In genomic region chr14:96246535-96246839, GRCh38 we compare ENCODE assay signal across 13 cellular contexts. TPM values are rescaled to one million over a fixed set of nuclear protein-coding genes. Genes with fewer than 3 reads are reported as not detected.
DNase-seq lines count a peak whose midpoint lies in the region; ATAC-seq lines count a peak whose summit lies in the region.
"Had no signal": no experiment of that assay in that cellular context is flagged by ENCODE, and none has a peak within 500 bp of the region (broad histone marks: within the 10 kb centered on the region; RNA-seq: fewer than 3 reads in every experiment).

No MANE protein-coding gene starts in this region.

- H3K4me3 ChIP-seq in CD8-positive, alpha-beta memory T cell (ENCODE audit: low read length): no peak overlapping the region
- H3K4me3 ChIP-seq: GM12878, thoracic aorta had no signal

- peaks cover 8 to 32% of the 10 kb centered on the region in 2 donors for H3K27me3 Mint-ChIP-seq in CD8-positive, alpha-beta memory T cell
- no peaks in the 10 kb centered on the region for H3K27me3 Mint-ChIP-seq in activated CD4-positive, alpha-beta memory T cell treated with anti-CD3 and anti-CD28 coated beads, Interleukin-2, amount 10 ng/mL, durations not matched to agents 7 days and 5 days

- POLR2A ChIA-PET in CD8-positive, alpha-beta memory T cell (lab: Charles Lee): no interaction called here
- POLR2A ChIA-PET in activated CD4-positive, alpha-beta memory T cell treated with anti-CD3 and anti-CD28 coated beads, Interleukin-2, amount 10 ng/mL, durations not matched to agents 7 days and 5 days (lab: Charles Lee): no interaction called here

- H3K27me3 ChIP-seq in CD8-positive, alpha-beta memory T cell (ENCODE audit: insufficient read depth, low read length, poor library complexity, severe bottlenecking): no peaks in the 10 kb centered on the region

- H3K9me3 ChIP-seq in CD8-positive, alpha-beta memory T cell (ENCODE audit: low read length): no peaks in the 10 kb centered on the region
- H3K9me3 ChIP-seq: thoracic aorta had no signal

- no peaks in the 10 kb centered on the region for H3K36me3 ChIP-seq in CD8-positive, alpha-beta memory T cell (ENCODE audit: insufficient read depth, low read length)
- H3K36me3 ChIP-seq: thoracic aorta had no signal

- ATAC-seq in sciatic nerve (peak; percentile 65), HG03432 (IDR thresholded peaks at IDR 0.05; ENCODE audit: unreplicated experiment) (no peak)
- ATAC-seq: GM12878 had no signal

- H3K36me3 Mint-ChIP-seq in CD8-positive, alpha-beta memory T cell: no peaks in the 10 kb centered on the region
- H3K36me3 Mint-ChIP-seq in activated CD4-positive, alpha-beta memory T cell treated with anti-CD3 and anti-CD28 coated beads, Interleukin-2, amount 10 ng/mL, durations not matched to agents 7 days and 5 days (ENCODE audit: low read depth): no peaks in the 10 kb centered on the region

- no peaks in the 10 kb centered on the region for H3K4me1 Mint-ChIP-seq in CD8-positive, alpha-beta memory T cell
- no peaks in the 10 kb centered on the region for H3K4me1 Mint-ChIP-seq in activated CD4-positive, alpha-beta memory T cell treated with anti-CD3 and anti-CD28 coated beads, Interleukin-2, amount 10 ng/mL, durations not matched to agents 7 days and 5 days

- H3K9me3 Mint-ChIP-seq in CD8-positive, alpha-beta memory T cell: no peaks in the 10 kb centered on the region
- H3K9me3 Mint-ChIP-seq in activated CD4-positive, alpha-beta memory T cell treated with anti-CD3 and anti-CD28 coated beads, Interleukin-2, amount 10 ng/mL, durations not matched to agents 7 days and 5 days: no peaks in the 10 kb centered on the region

- H3K4me3 Mint-ChIP-seq in CD8-positive, alpha-beta memory T cell: no peak overlapping the region
- H3K4me3 Mint-ChIP-seq in activated CD4-positive, alpha-beta memory T cell treated with anti-CD3 and anti-CD28 coated beads, Interleukin-2, amount 10 ng/mL, durations not matched to agents 7 days and 5 days: no peak overlapping the region

- peak; percentile 98 for DNase-seq in GM04504 (ENCODE audit: low read depth)
- DNase-seq in NCI-H69 (lab: John Stamatoyannopoulos, UW): peak; percentile 38
- DNase-seq in fibroblast of gingiva (ENCODE audit: low read depth): peak; percentile 92
- DNase-seq in sciatic nerve (ENCODE audit: low spot score): no peak
- DNase-seq in activated CD8-positive, alpha-beta memory T cell treated with anti-CD3 and anti-CD28 coated beads, Interleukin-2, amount 50 U/mL, for 48 hours: no peak
- DNase-seq in CD8-positive, alpha-beta memory T cell: no peak
- no peak for DNase-seq in activated CD4-positive, alpha-beta memory T cell treated with anti-CD3 and anti-CD28 coated beads, Interleukin-2, amount 10 ng/mL, durations not matched to agents 7 days and 5 days
- DNase-seq: NCI-H526; stimulated activated CD4-positive, alpha-beta T cell treated with anti-CD3 and anti-CD28 coated beads, Interleukin-1b, Interleukin-23, amount 100 ng/mL, for 48 hours had no signal

- intact Hi-C loops in sciatic nerve (cut with DNase I): no loop called here

- no peak overlapping the region for H3K27ac ChIP-seq in CD8-positive, alpha-beta memory T cell (ENCODE audit: low read depth, low read length)
- H3K27ac ChIP-seq: HL-60, thoracic aorta had no signal

- H3K4me1 ChIP-seq in CD8-positive, alpha-beta memory T cell (ENCODE audit: insufficient read depth, low read length): no peaks in the 10 kb centered on the region

- no peak overlapping the region for H3K27ac Mint-ChIP-seq in CD8-positive, alpha-beta memory T cell
- H3K27ac Mint-ChIP-seq in activated CD4-positive, alpha-beta memory T cell treated with anti-CD3 and anti-CD28 coated beads, Interleukin-2, amount 10 ng/mL, durations not matched to agents 7 days and 5 days: no peak overlapping the region

- CTCF ChIA-PET in CD8-positive, alpha-beta memory T cell (lab: Charles Lee): no interaction called here
- CTCF ChIA-PET in activated CD4-positive, alpha-beta memory T cell treated with anti-CD3 and anti-CD28 coated beads, Interleukin-2, amount 10 ng/mL, durations not matched to agents 7 days and 5 days (lab: Charles Lee): no interaction called here

RNA-seq across cellular contexts. Expression of gene BDKRB1, which starts 9.5 kb away (rescaled TPM):
- 3.6 TPM for total RNA-seq in sciatic nerve
- not detected for total RNA-seq in CD8-positive, alpha-beta memory T cell
- not detected for polyA plus RNA-seq in CD8-positive, alpha-beta memory T cell
- total RNA-seq in activated CD4-positive, alpha-beta memory T cell treated with anti-CD3 and anti-CD28 coated beads, Interleukin-2, amount 10 ng/mL, durations not matched to agents 7 days and 5 days: not detected
- polyA plus RNA-seq: GM12878 had no signal

RNA-seq across cellular contexts. Expression of gene BDKRB2, which starts 41.8 kb away (rescaled TPM):
- total RNA-seq in sciatic nerve: 50.4 TPM
- total RNA-seq in CD8-positive, alpha-beta memory T cell: not detected
- not detected for polyA plus RNA-seq in CD8-positive, alpha-beta memory T cell
- total RNA-seq in activated CD4-positive, alpha-beta memory T cell treated with anti-CD3 and anti-CD28 coated beads, Interleukin-2, amount 10 ng/mL, durations not matched to agents 7 days and 5 days: not detected
- total RNA-seq: GM12878 had no signal

Comparison
In these comparisons a context has a peak if more than half of its experiments do, and no peak if none do; other contexts are left out.
1. DNase-seq: peak in GM04504 (single experiment), NCI-H69 (single experiment) and fibroblast of gingiva (single experiment); none in sciatic nerve (single experiment), activated CD8-positive, alpha-beta memory T cell treated with anti-CD3 and anti-CD28 coated beads, Interleukin-2, amount 50 U/mL, for 48 hours (single experiment), CD8-positive, alpha-beta memory T cell (0 of 5) and activated CD4-positive, alpha-beta memory T cell treated with anti-CD3 and anti-CD28 coated beads, Interleukin-2, amount 10 ng/mL, durations not matched to agents 7 days and 5 days (single experiment).
2. RNA of gene BDKRB2, which starts 41.8 kb away (total RNA-seq): 50.4 TPM in sciatic nerve (single experiment); not detected in activated CD4-positive, alpha-beta memory T cell treated with anti-CD3 and anti-CD28 coated beads, Interleukin-2, amount 10 ng/mL, durations not matched to agents 7 days and 5 days and not detected in CD8-positive, alpha-beta memory T cell; every median in the first group is over 10 times any median in the second.